In genomic region chr22:38201718-38202436, GRCh38 we compare ENCODE assay signal across 8 cellular contexts. TPM values are rescaled to one million over a fixed set of nuclear protein-coding genes. Genes with fewer than 3 reads are reported as not detected.
DNase-seq lines count a peak whose midpoint lies in the region; ATAC-seq and TF ChIP-seq lines count a peak whose summit lies in the region.

Gene MAFF, plus strand, starts transcription at chr22:38201994. Its CDS starts 11,860 bp downstream, at chr22:38213854.

- peak in 3 of 4 donors; percentile 87 to 98 (median 95) for TF ChIP-seq POLR2A in upper lobe of left lung (IDR thresholded peaks at IDR 0.05)

- TF ChIP-seq CTCF in GM06990 (IDR thresholded peaks at IDR 0.05; ENCODE audit: insufficient read depth, low read length, poor library complexity, severe bottlenecking) (no peak), left ventricle myocardium inferior (IDR thresholded peaks at IDR 0.05; ENCODE audit: borderline replicate concordance) (no peak), progenitor cell of endocrine pancreas (IDR thresholded peaks at IDR 0.05; ENCODE audit: unreplicated experiment) (no peak), upper lobe of left lung (IDR thresholded peaks at IDR 0.05) (no peak)

- H3K9me3 ChIP-seq in T-helper 17 cell (ENCODE audit: control insufficient read depth, low read length, poor library complexity, severe bottlenecking) (no peaks in the 10 kb centered on the region), left ventricle myocardium inferior (replicated peaks) (no peaks in the 10 kb centered on the region), upper lobe of left lung (no peaks in the 10 kb centered on the region)

- WGBS in upper lobe of left lung, 2 donors, result 1% methylated on average over 69 of the region's 85 CpGs; no CpG with 5 or more reads in 1 of the 2 donors

- H3K36me3 ChIP-seq in GM06990 (ENCODE audit: control insufficient read depth, insufficient read depth, low read length) (no peaks in the 10 kb centered on the region), left ventricle myocardium inferior (no peaks in the 10 kb centered on the region), upper lobe of left lung (no peaks in the 10 kb centered on the region)

- H3K36me3 Mint-ChIP-seq in T-helper 17 cell (ENCODE audit: low read depth) (no peaks in the 10 kb centered on the region), progenitor cell of endocrine pancreas (ENCODE audit: insufficient read depth) (no peaks in the 10 kb centered on the region)

- H3K27ac ChIP-seq in left ventricle myocardium inferior (replicated peaks) (peak within 1 kb of the TSS; percentile 97), upper lobe of left lung (peak within 1 kb of the TSS; percentile 96 to 99 (median 98))

- intact Hi-C loops in left ventricle myocardium inferior (cut with micrococcal nuclease), result no loop called here

- peak within 1 kb of the TSS; percentile 88 for H3K4me3 Mint-ChIP-seq in T-helper 17 cell
- H3K4me3 Mint-ChIP-seq in progenitor cell of endocrine pancreas (ENCODE audit: low read depth), result peak within 1 kb of the TSS; percentile 86

- peaks cover 42% of the 10 kb centered on the region for H3K4me1 ChIP-seq in left ventricle myocardium inferior
- peaks cover 20 to 29% (median 27%) of the 10 kb centered on the region in 4 donors for H3K4me1 ChIP-seq in upper lobe of left lung

- H3K27me3 Mint-ChIP-seq in T-helper 17 cell (no peaks in the 10 kb centered on the region), progenitor cell of endocrine pancreas (peaks cover 3% of the 10 kb centered on the region)

- H3K27me3 ChIP-seq in GM06990 (replicated peaks; ENCODE audit: control insufficient read depth, insufficient read depth, low read length), result no peaks in the 10 kb centered on the region
- no peaks in the 10 kb centered on the region for H3K27me3 ChIP-seq in left ventricle myocardium inferior (ENCODE audit: low read depth)
- no peaks in the 10 kb centered on the region for H3K27me3 ChIP-seq in upper lobe of left lung

- peaks cover 28% of the 10 kb centered on the region for H3K4me1 Mint-ChIP-seq in T-helper 17 cell
- peaks cover 4% of the 10 kb centered on the region for H3K4me1 Mint-ChIP-seq in progenitor cell of endocrine pancreas (ENCODE audit: low read depth)

- H3K4me3 ChIP-seq in GM06990 (replicated peaks; ENCODE audit: low read depth, low read length) (peak within 1 kb of the TSS; percentile 75), left ventricle myocardium inferior (peak within 1 kb of the TSS; percentile 83), upper lobe of left lung (peak within 1 kb of the TSS; percentile 60 to 88 (median 78))

- peak in 2 of 4 donors; percentile 49 to 59 for TF ChIP-seq EP300 in upper lobe of left lung (IDR thresholded peaks at IDR 0.05)

- H3K9me3 Mint-ChIP-seq in progenitor cell of endocrine pancreas (ENCODE audit: low read depth), result no peaks in the 10 kb centered on the region

- ATAC-seq in HG02588 (IDR thresholded peaks at IDR 0.05; ENCODE audit: unreplicated experiment) (peak; percentile 54), T-helper 17 cell (peak; percentile 78), upper lobe of left lung (ENCODE audit: low FRiP score in 2 of 2) (peak; percentile 86 to 90)

- DNase-seq in GM06990 (ENCODE audit: extremely low read depth, insufficient read length), result peak; percentile 92
- peak; percentile 82 for DNase-seq in NCI-H1436 (lab: John Stamatoyannopoulos, UW)
- DNase-seq in T-helper 17 cell, result peak; percentile 67 to 84 (median 75)
- DNase-seq in amygdala (lab: John Stamatoyannopoulos, UW), result peak in 55 of 56 donors; percentile 32 to 97 (median 82)
- peak; percentile 96 for DNase-seq in left ventricle myocardium inferior
- DNase-seq in progenitor cell of endocrine pancreas (ENCODE audit: low spot score, unreplicated experiment), result peak; percentile 89
- peak; percentile 97 to 98 for DNase-seq in upper lobe of left lung

- peak within 1 kb of the TSS; percentile 94 for H3K27ac Mint-ChIP-seq in T-helper 17 cell
- H3K27ac Mint-ChIP-seq in progenitor cell of endocrine pancreas, result peak within 1 kb of the TSS; percentile 98

RNA-seq across cellular contexts. Expression of gene MAFF, which starts in this region (rescaled TPM):
- 10 to 100 TPM; 44.4 to 80.2 TPM for total RNA-seq in T-helper 17 cell
- 4.7 TPM for total RNA-seq in left ventricle myocardium inferior
- total RNA-seq in progenitor cell of endocrine pancreas, result 8.4 and 10.2 TPM in 2 replicates
- total RNA-seq in upper lobe of left lung, result 10 to 100 TPM; 25.1 to 75.7 (median 44.5) TPM

Comparison
In these comparisons a context has a peak if more than half of its experiments do, and no peak if none do; other contexts are left out.
1. Peak in every context shown above with its lines: DNase-seq, ATAC-seq, H3K4me3 ChIP-seq and H3K27ac ChIP-seq.